In the genomic region with DNA sequence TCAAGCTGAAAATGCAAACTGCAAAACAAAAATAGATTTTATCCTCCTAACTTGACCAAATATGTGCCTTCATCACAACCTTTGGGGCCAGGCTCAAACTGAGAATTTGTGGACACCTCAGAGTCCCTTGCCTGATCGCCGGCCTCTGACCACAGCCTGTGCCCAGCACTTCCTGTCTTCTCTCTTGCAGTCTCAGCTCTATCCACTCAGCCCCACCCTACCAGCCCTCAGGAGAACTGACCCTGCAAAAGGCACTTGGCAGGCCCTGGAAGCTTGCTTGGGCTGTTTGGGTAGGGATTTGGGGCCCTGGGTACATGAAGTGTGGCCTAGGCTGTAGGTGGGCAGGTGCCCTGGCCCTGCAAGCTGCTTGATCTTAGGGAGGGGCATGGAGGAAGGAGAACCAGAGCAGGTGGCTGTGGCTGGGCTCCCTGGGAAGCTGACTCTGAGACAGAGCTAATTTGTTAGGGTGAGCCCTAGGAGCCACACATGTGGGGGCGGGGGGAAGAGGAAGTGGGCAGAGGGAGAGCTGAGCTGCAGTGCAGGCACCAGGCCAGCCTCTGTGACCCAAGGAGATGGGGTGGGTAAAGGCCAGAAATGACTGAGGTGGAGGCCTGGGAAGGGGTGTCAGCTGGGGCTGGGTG, we compare ENCODE assay signal across 9 cellular contexts. TPM values are rescaled to one million over a fixed set of nuclear protein-coding genes. Genes with fewer than 3 reads are reported as not detected.
A peak's percentile ranks its signal among the peaks of the same experiment; 100 is the strongest.
DNase-seq lines count a peak whose midpoint lies in the region; ATAC-seq and TF ChIP-seq lines count a peak whose summit lies in the region.
"Had no signal": no experiment of that assay in that cellular context is flagged by ENCODE, and none has a peak within 500 bp of the region (broad histone marks: within the 10 kb centered on the region; RNA-seq: fewer than 3 reads in every experiment).

No MANE protein-coding gene starts in this region.

- H3K27ac Mint-ChIP-seq in WTC11 = no peak overlapping the region

- H3K4me3 ChIP-seq in left lung (no peak overlapping the region), transverse colon (no peak overlapping the region)

- H3K9me3 Mint-ChIP-seq in WTC11 = no peaks in the 10 kb centered on the region

- H3K36me3 Mint-ChIP-seq in WTC11 = no peaks in the 10 kb centered on the region

- TF ChIP-seq POLR2A in transverse colon (IDR thresholded peaks at IDR 0.05) = no peak

- CTCF ChIA-PET in WTC11 (lab: Charles Lee) = interaction anchor here (0.6 to 2.5 kb wide), 3 partner anchors 21 to 176 kb away, joined by 3 to 16 read pairs (median 5); no protein-coding TSS in a partner anchor

- peak; percentile 38 for DNase-seq in activated CD4-positive, alpha-beta T cell treated with anti-CD3 and anti-CD28 coated beads for 48 hours
- no peak for DNase-seq in activated CD4-positive, alpha-beta T cell treated with anti-CD3 and anti-CD28 coated beads for 1 hour
- DNase-seq in WTC11 (ENCODE audit: low spot score) = no peak
- DNase-seq in left lung = peak; percentile 84 to 88
- DNase-seq in transverse colon = peak; percentile 62
- no peak for DNase-seq in OCI-M2 (lab: John Stamatoyannopoulos, UW; ENCODE audit: unreplicated experiment)
- no peak for DNase-seq in NCI-H524 (lab: John Stamatoyannopoulos, UW)

- intact Hi-C loops in left lung (cut with DNase I) (loop anchor here in 1 of 2 donors (5.0 kb wide), 1 partner anchor 468 kb away; no protein-coding TSS in a partner anchor), transverse colon (cut with DNase I; ENCODE audit: low total_unique reads) (loop anchor here (5.0 kb wide), 1 partner anchor 463 kb away; no protein-coding TSS in a partner anchor)

- H3K27me3 Mint-ChIP-seq in WTC11 (ENCODE audit: low read depth) = peaks cover 64% of the 10 kb centered on the region

- H3K4me1 Mint-ChIP-seq in WTC11 = peaks cover 27% of the 10 kb centered on the region

- TF ChIP-seq CTCF in WTC11 (IDR thresholded peaks at IDR 0.05) = no peak
- TF ChIP-seq CTCF in left lung (IDR thresholded peaks at IDR 0.05) = no peak
- no peak for TF ChIP-seq CTCF in transverse colon (IDR thresholded peaks at IDR 0.05)

- peak overlapping the region; percentile 15 for H3K4me3 Mint-ChIP-seq in WTC11

- POLR2A ChIA-PET in WTC11 (lab: Charles Lee) = no interaction called here

- no peak for ATAC-seq in WTC11
- ATAC-seq in left lung = peak; percentile 57
- no peak for ATAC-seq in GM18873 (IDR thresholded peaks at IDR 0.05; ENCODE audit: low FRiP score, unreplicated experiment)

- H3K27ac ChIP-seq in left lung = peak overlapping the region; percentile 19 to 81
- peak overlapping the region; percentile 6 to 64 (median 26) for H3K27ac ChIP-seq in transverse colon

- H3K9me3 ChIP-seq in left lung = no peaks in the 10 kb centered on the region
- H3K9me3 ChIP-seq in transverse colon = no peaks in the 10 kb centered on the region

- H3K4me1 ChIP-seq in left lung (peaks cover 25 to 46% of the 10 kb centered on the region in 2 donors), transverse colon (peaks cover 14 to 25% (median 19%) of the 10 kb centered on the region in 4 donors)

- H3K36me3 ChIP-seq in left lung = no peaks in the 10 kb centered on the region
- H3K36me3 ChIP-seq in transverse colon = no peaks in the 10 kb centered on the region

- H3K27me3 ChIP-seq in left lung (peaks cover 0 to 12% of the 10 kb centered on the region in 2 donors), transverse colon (no peaks in the 10 kb centered on the region)

- in situ Hi-C loops in transverse colon (cut with MboI; ENCODE audit: low pct_ligation_motif_present in 1 of 4, low pct_unique_long_range_greater_than_20kb in 1 of 4, low sequenced_read_pairs in 3 of 4) = loop anchor here (5.0 to 25.0 kb wide), 5 partner anchors 178 to 628 kb away; no protein-coding TSS in a partner anchor

- WGBS in transverse colon (ENCODE audit: low coverage in 1 of 2), 2 donors = 25% methylated on average over 3 of the region's 3 CpGs; no CpG with 5 or more reads in 1 of the 2 donors

- no peak for TF ChIP-seq EP300 in transverse colon (IDR thresholded peaks at IDR 0.05; ENCODE audit: low read depth)

TF ChIP-seq in WTC11, 78 proteins besides CTCF, POLR2A, EP300 and RAD21 (continues in another document):
- TF ChIP-seq, protein P1, sequence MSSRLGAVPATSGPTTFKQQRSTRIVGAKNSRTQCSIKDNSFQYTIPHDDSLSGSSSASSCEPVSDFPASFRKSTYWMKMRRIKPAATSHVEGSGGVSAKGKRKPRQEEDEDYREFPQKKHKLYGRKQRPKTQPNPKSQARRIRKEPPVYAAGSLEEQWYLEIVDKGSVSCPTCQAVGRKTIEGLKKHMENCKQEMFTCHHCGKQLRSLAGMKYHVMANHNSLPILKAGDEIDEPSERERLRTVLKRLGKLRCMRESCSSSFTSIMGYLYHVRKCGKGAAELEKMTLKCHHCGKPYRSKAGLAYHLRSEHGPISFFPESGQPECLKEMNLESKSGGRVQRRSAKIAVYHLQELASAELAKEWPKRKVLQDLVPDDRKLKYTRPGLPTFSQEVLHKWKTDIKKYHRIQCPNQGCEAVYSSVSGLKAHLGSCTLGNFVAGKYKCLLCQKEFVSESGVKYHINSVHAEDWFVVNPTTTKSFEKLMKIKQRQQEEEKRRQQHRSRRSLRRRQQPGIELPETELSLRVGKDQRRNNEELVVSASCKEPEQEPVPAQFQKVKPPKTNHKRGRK (CRISPR knock-in tag; IDR thresholded peaks at IDR 0.05; ENCODE audit: borderline replicate concordance) = no peak
- TF ChIP-seq, protein P2, sequence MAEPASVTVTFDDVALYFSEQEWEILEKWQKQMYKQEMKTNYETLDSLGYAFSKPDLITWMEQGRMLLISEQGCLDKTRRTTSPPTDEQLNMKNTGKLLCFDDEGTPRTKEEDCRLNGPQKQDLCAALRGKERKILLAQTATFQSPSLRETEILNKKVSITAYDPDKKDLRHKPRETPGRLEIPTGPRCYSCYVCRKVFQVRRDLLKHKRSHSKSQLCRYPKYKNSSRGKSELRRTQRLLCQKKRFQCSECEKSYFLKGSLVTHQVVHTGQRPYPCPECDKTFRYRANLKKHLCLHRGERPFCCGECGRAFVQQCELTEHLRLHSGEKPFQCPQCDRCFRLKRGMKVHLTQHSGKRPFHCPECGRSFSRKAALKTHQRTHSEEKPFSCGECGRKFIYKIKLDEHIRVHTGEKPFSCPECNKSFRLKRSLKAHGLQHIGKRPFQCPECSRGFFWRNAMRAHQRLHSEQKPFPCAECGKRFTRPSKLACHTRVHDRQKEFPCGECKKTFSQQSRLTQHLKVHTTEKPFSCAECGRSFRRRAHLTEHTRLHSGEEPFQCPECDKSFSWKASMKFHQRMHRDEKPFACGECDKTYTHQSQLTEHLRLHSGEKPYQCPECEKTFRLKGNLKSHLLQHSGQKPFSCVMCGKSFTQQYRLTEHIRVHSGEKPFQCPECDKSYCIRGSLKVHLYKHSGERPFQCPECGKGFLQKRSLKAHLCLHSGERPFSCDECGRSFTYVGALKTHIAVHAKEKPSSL (CRISPR knock-in tag; conservative IDR thresholded peaks at IDR 0.05) = no peak
- TF ChIP-seq SOX15 (CRISPR knock-in tag; IDR thresholded peaks at IDR 0.05) (no peak), ZNF219 (CRISPR knock-in tag; IDR thresholded peaks at IDR 0.05; ENCODE audit: borderline replicate concordance) (no peak), SMAD4 (CRISPR knock-in tag; IDR thresholded peaks at IDR 0.05) (no peak)
- TF ChIP-seq, protein P3, sequence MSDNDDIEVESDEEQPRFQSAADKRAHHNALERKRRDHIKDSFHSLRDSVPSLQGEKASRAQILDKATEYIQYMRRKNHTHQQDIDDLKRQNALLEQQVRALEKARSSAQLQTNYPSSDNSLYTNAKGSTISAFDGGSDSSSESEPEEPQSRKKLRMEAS (CRISPR knock-in tag; IDR thresholded peaks at IDR 0.05) = no peak
- TF ChIP-seq, protein P4, sequence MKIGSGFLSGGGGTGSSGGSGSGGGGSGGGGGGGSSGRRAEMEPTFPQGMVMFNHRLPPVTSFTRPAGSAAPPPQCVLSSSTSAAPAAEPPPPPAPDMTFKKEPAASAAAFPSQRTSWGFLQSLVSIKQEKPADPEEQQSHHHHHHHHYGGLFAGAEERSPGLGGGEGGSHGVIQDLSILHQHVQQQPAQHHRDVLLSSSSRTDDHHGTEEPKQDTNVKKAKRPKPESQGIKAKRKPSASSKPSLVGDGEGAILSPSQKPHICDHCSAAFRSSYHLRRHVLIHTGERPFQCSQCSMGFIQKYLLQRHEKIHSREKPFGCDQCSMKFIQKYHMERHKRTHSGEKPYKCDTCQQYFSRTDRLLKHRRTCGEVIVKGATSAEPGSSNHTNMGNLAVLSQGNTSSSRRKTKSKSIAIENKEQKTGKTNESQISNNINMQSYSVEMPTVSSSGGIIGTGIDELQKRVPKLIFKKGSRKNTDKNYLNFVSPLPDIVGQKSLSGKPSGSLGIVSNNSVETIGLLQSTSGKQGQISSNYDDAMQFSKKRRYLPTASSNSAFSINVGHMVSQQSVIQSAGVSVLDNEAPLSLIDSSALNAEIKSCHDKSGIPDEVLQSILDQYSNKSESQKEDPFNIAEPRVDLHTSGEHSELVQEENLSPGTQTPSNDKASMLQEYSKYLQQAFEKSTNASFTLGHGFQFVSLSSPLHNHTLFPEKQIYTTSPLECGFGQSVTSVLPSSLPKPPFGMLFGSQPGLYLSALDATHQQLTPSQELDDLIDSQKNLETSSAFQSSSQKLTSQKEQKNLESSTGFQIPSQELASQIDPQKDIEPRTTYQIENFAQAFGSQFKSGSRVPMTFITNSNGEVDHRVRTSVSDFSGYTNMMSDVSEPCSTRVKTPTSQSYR (CRISPR knock-in tag; IDR thresholded peaks at IDR 0.05) = no peak
- TF ChIP-seq, protein P5, sequence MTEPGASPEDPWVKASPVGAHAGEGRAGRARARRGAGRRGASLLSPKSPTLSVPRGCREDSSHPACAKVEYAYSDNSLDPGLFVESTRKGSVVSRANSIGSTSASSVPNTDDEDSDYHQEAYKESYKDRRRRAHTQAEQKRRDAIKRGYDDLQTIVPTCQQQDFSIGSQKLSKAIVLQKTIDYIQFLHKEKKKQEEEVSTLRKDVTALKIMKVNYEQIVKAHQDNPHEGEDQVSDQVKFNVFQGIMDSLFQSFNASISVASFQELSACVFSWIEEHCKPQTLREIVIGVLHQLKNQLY (CRISPR knock-in tag; IDR thresholded peaks at IDR 0.05) = no peak

RNA-seq across cellular contexts. Expression of a gene that starts 8.6 kb away (rescaled TPM):
- total RNA-seq in WTC11 (2021) (0.57 to 0.92 TPM (median 0.81 TPM) in 3 replicates), left lung (100 to 1,000 TPM in 1 of 2 donors, 10 to 100 TPM in 1; 74.0 to 102 TPM), transverse colon (10 to 100 TPM in 3 of 4 donors, 1 to 10 TPM in 1; 6.0 to 70.7 (median 16.4) TPM)
- total RNA-seq: epithelial cell of proximal tubule had no signal

RNA-seq across cellular contexts. Expression of a gene that starts 58.7 kb away (rescaled TPM):
- total RNA-seq in WTC11 (2021) (85.7 to 96.4 TPM (median 93.0 TPM) in 3 replicates), left lung (10 to 100 TPM; 33.2 to 34.8 TPM), transverse colon (10 to 100 TPM; 20.3 to 46.4 (median 38.8) TPM)

RNA-seq across cellular contexts. Expression of a gene that starts 58.8 kb away (rescaled TPM):
- total RNA-seq in WTC11 (2021) (57.7 to 59.1 TPM (median 58.0 TPM) in 3 replicates), left lung (100 to 1,000 TPM in 1 of 2 donors, 10 to 100 TPM in 1; 86.8 to 129 TPM), transverse colon (100 to 1,000 TPM; 142 to 258 (median 170) TPM)

Comparison
In these comparisons a context has a peak if more than half of its experiments do, and no peak if none do; other contexts are left out.
1. DNase-seq: peak in activated CD4-positive, alpha-beta T cell treated with anti-CD3 and anti-CD28 coated beads for 48 hours (single experiment), left lung (2 of 2) and transverse colon (single experiment); none in activated CD4-positive, alpha-beta T cell treated with anti-CD3 and anti-CD28 coated beads for 1 hour (single experiment), WTC11 (single experiment), OCI-M2 (single experiment) and NCI-H524 (0 of 2).